Comparison of ENCODE assay signal across 8 cellular contexts in genomic region chr4:155353923-155354540, GRCh38. TPM values are rescaled to one million over a fixed set of nuclear protein-coding genes. Genes with fewer than 3 reads are reported as not detected.
DNase-seq lines count a peak whose midpoint lies in the region; ATAC-seq and TF ChIP-seq lines count a peak whose summit lies in the region.

No MANE protein-coding gene starts in this region.

- intact Hi-C loops in activated CD4-positive, alpha-beta memory T cell treated with anti-CD3 and anti-CD28 coated beads for 36 hours (cut with micrococcal nuclease), result loop anchor here (5.0 kb wide), 1 partner anchor 372 kb away; no protein-coding TSS in a partner anchor

- POLR2A ChIA-PET in activated CD4-positive, alpha-beta memory T cell treated with anti-CD3 and anti-CD28 coated beads for 36 hours (lab: Charles Lee), result no interaction called here

- no peak overlapping the region for H3K27ac Mint-ChIP-seq in activated CD4-positive, alpha-beta memory T cell treated with anti-CD3 and anti-CD28 coated beads for 36 hours
- no peak overlapping the region for H3K27ac Mint-ChIP-seq in osteocyte (ENCODE audit: unreplicated experiment)

- no peaks in the 10 kb centered on the region for H3K27me3 Mint-ChIP-seq in activated CD4-positive, alpha-beta memory T cell treated with anti-CD3 and anti-CD28 coated beads for 36 hours
- no peaks in the 10 kb centered on the region for H3K27me3 Mint-ChIP-seq in osteocyte (ENCODE audit: unreplicated experiment)

- peaks cover 20% of the 10 kb centered on the region for H3K36me3 Mint-ChIP-seq in activated CD4-positive, alpha-beta memory T cell treated with anti-CD3 and anti-CD28 coated beads for 36 hours
- peaks cover 33% of the 10 kb centered on the region for H3K36me3 Mint-ChIP-seq in osteocyte (ENCODE audit: unreplicated experiment)

- ATAC-seq in HG02678 (IDR thresholded peaks at IDR 0.05; ENCODE audit: unreplicated experiment), result peak; percentile 99

- no peaks in the 10 kb centered on the region for H3K4me1 Mint-ChIP-seq in activated CD4-positive, alpha-beta memory T cell treated with anti-CD3 and anti-CD28 coated beads for 36 hours (ENCODE audit: low read depth)
- peaks cover 3% of the 10 kb centered on the region for H3K4me1 Mint-ChIP-seq in osteocyte (ENCODE audit: unreplicated experiment)

- CTCF ChIA-PET in activated CD4-positive, alpha-beta memory T cell treated with anti-CD3 and anti-CD28 coated beads for 36 hours (lab: Charles Lee), result interaction anchor here (0.6 to 1.4 kb wide), 3 partner anchors 547 to 802 kb away, joined by 3 to 6 read pairs (median 3); no protein-coding TSS in a partner anchor

- H3K4me3 Mint-ChIP-seq in activated CD4-positive, alpha-beta memory T cell treated with anti-CD3 and anti-CD28 coated beads for 36 hours, result no peak overlapping the region
- no peak overlapping the region for H3K4me3 Mint-ChIP-seq in osteocyte (ENCODE audit: unreplicated experiment)

- no peaks in the 10 kb centered on the region for H3K9me3 Mint-ChIP-seq in activated CD4-positive, alpha-beta memory T cell treated with anti-CD3 and anti-CD28 coated beads for 36 hours
- no peaks in the 10 kb centered on the region for H3K9me3 Mint-ChIP-seq in osteocyte (ENCODE audit: unreplicated experiment)

- TF ChIP-seq CTCF in GM13976 (IDR thresholded peaks at IDR 0.05; ENCODE audit: borderline replicate concordance, control extremely low read depth, extremely low read depth, insufficient read depth, missing control alignments) (peak; percentile 68), osteocyte (IDR thresholded peaks at IDR 0.05) (peak; percentile 77)

- peak; percentile 46 for DNase-seq in ACHN
- DNase-seq in GM13976 (ENCODE audit: low spot score), result no peak
- DNase-seq in NAMALWA (ENCODE audit: low spot score), result peak; percentile 68
- peak; percentile 50 for DNase-seq in activated CD4-positive, alpha-beta memory T cell treated with anti-CD3 and anti-CD28 coated beads for 36 hours
- peak; percentile 44 for DNase-seq in fibroblast of the conjunctiva (ENCODE audit: low read depth)
- no peak for DNase-seq in osteocyte (ENCODE audit: extremely low spot score, unreplicated experiment)
- no peak for DNase-seq in GM19240 (ENCODE audit: insufficient read length, low spot score)

- in situ Hi-C loops in ACHN (cut with HindIII; ENCODE audit: low pct_ligation_motif_present, low pct_unique_long_range_greater_than_20kb, low sequenced_read_pairs), result no loop called here
- in situ Hi-C loops in GM13976 (cut with MboI; ENCODE audit: low sequenced_read_pairs, unreplicated experiment), result loop anchor here (25.0 kb wide), 1 partner anchor 542 kb away; no protein-coding TSS in a partner anchor

RNA-seq across cellular contexts. Expression of gene MAP9, which starts 22.7 kb away (rescaled TPM):
- total RNA-seq in activated CD4-positive, alpha-beta memory T cell treated with anti-CD3 and anti-CD28 coated beads for 36 hours, result 1 to 10 TPM; 6.9 to 8.3 TPM
- 15.8 and 17.9 TPM in 2 replicates for total RNA-seq in osteocyte

Comparison
In these comparisons a context has a peak if more than half of its experiments do, and no peak if none do; other contexts are left out.
1. DNase-seq: peak in ACHN (single experiment), NAMALWA (single experiment), activated CD4-positive, alpha-beta memory T cell treated with anti-CD3 and anti-CD28 coated beads for 36 hours (single experiment) and fibroblast of the conjunctiva (single experiment); none in GM13976 (single experiment), osteocyte (single experiment) and GM19240 (single experiment).